22 cellular contexts compared by ENCODE assay signal in genomic region chr2:231295363-231295655, GRCh38.
DNase-seq lines count a peak whose midpoint lies in the region; ATAC-seq and TF ChIP-seq lines count a peak whose summit lies in the region.
"Had no signal": no experiment of that assay in that cellular context is flagged by ENCODE, and none has a peak within 500 bp of the region (broad histone marks: within the 10 kb centered on the region; RNA-seq: fewer than 3 reads in every experiment).

No MANE protein-coding gene starts in this region.

- no peak overlapping the region for H3K4me3 Mint-ChIP-seq in activated naive CD8-positive, alpha-beta T cell
- H3K4me3 Mint-ChIP-seq in activated naive CD8-positive, alpha-beta T cell treated with anti-CD3 and anti-CD28 coated beads, Interleukin-2, amount 50 U/mL, for 24 hours, result no peak overlapping the region
- H3K4me3 Mint-ChIP-seq in dendritic cell treated with granulocyte-macrophage colony-stimulating factor and Interleukin-4, amounts not matched to agents 40 ng/mL and 50 ng/mL, for 4 days, result no peak overlapping the region
- no peak overlapping the region for H3K4me3 Mint-ChIP-seq in stimulated activated naive B cell treated with anti-CD40 and anti-IgM and Interleukin-4, amounts not matched to agents 10 μg/mL and 1 μg/mL and 100 μg/mL, for 72 hours
- H3K4me3 Mint-ChIP-seq: CD4-positive, CD25-positive, alpha-beta regulatory T cell had no signal

- H3K36me3 Mint-ChIP-seq in activated naive CD8-positive, alpha-beta T cell, result peaks cover 4% of the 10 kb centered on the region
- peaks cover 3% of the 10 kb centered on the region for H3K36me3 Mint-ChIP-seq in activated naive CD8-positive, alpha-beta T cell treated with anti-CD3 and anti-CD28 coated beads, Interleukin-2, amount 50 U/mL, for 24 hours (ENCODE audit: low read depth)
- H3K36me3 Mint-ChIP-seq in dendritic cell treated with granulocyte-macrophage colony-stimulating factor and Interleukin-4, amounts not matched to agents 40 ng/mL and 50 ng/mL, for 4 days (ENCODE audit: low read depth), result no peaks in the 10 kb centered on the region
- H3K36me3 Mint-ChIP-seq in stimulated activated naive B cell treated with anti-CD40 and anti-IgM and Interleukin-4, amounts not matched to agents 10 μg/mL and 1 μg/mL and 100 μg/mL, for 72 hours, result peaks cover 16 to 20% of the 10 kb centered on the region in 2 donors
- H3K36me3 Mint-ChIP-seq: CD4-positive, CD25-positive, alpha-beta regulatory T cell had no signal

- H3K4me1 Mint-ChIP-seq in activated naive CD8-positive, alpha-beta T cell (ENCODE audit: low read depth), result no peaks in the 10 kb centered on the region
- peaks cover 9% of the 10 kb centered on the region for H3K4me1 Mint-ChIP-seq in activated naive CD8-positive, alpha-beta T cell treated with anti-CD3 and anti-CD28 coated beads, Interleukin-2, amount 50 U/mL, for 24 hours
- H3K4me1 Mint-ChIP-seq in dendritic cell treated with granulocyte-macrophage colony-stimulating factor and Interleukin-4, amounts not matched to agents 40 ng/mL and 50 ng/mL, for 4 days (ENCODE audit: low read depth), result peaks cover 49% of the 10 kb centered on the region
- peaks cover 35 to 44% of the 10 kb centered on the region in 2 donors for H3K4me1 Mint-ChIP-seq in stimulated activated naive B cell treated with anti-CD40 and anti-IgM and Interleukin-4, amounts not matched to agents 10 μg/mL and 1 μg/mL and 100 μg/mL, for 72 hours
- H3K4me1 Mint-ChIP-seq: CD4-positive, CD25-positive, alpha-beta regulatory T cell had no signal

- H3K9me3 Mint-ChIP-seq in activated naive CD8-positive, alpha-beta T cell (ENCODE audit: low read depth), result no peaks in the 10 kb centered on the region
- no peaks in the 10 kb centered on the region for H3K9me3 Mint-ChIP-seq in activated naive CD8-positive, alpha-beta T cell treated with anti-CD3 and anti-CD28 coated beads, Interleukin-2, amount 50 U/mL, for 24 hours
- H3K9me3 Mint-ChIP-seq in dendritic cell treated with granulocyte-macrophage colony-stimulating factor and Interleukin-4, amounts not matched to agents 40 ng/mL and 50 ng/mL, for 4 days, result no peaks in the 10 kb centered on the region
- no peaks in the 10 kb centered on the region for H3K9me3 Mint-ChIP-seq in stimulated activated naive B cell treated with anti-CD40 and anti-IgM and Interleukin-4, amounts not matched to agents 10 μg/mL and 1 μg/mL and 100 μg/mL, for 72 hours
- H3K9me3 Mint-ChIP-seq: CD4-positive, CD25-positive, alpha-beta regulatory T cell had no signal

- 91 to 93% methylated on average over 8 of the region's 8 CpGs for WGBS in thyroid gland, 2 donors

- no peak for TF ChIP-seq POLR2A in thyroid gland (IDR thresholded peaks at IDR 0.05)

- H3K4me3 ChIP-seq in HL-60 (replicated peaks; ENCODE audit: insufficient read depth, low read length), result no peak overlapping the region
- H3K4me3 ChIP-seq in thyroid gland (replicated peaks in 1 of 3), result no peak overlapping the region
- H3K4me3 ChIP-seq: MG63 had no signal

- TF ChIP-seq CTCF in HL-60 (IDR thresholded peaks at IDR 0.05; ENCODE audit: insufficient read depth, low read length) (no peak), thyroid gland (IDR thresholded peaks at IDR 0.05) (no peak)

- no peaks in the 10 kb centered on the region for H3K9me3 ChIP-seq in thyroid gland
- H3K9me3 ChIP-seq: BE2C, MG63 had no signal

- H3K27ac Mint-ChIP-seq in activated naive CD8-positive, alpha-beta T cell, result peak overlapping the region; percentile 28
- no peak overlapping the region for H3K27ac Mint-ChIP-seq in activated naive CD8-positive, alpha-beta T cell treated with anti-CD3 and anti-CD28 coated beads, Interleukin-2, amount 50 U/mL, for 24 hours
- peak overlapping the region; percentile 64 for H3K27ac Mint-ChIP-seq in dendritic cell treated with granulocyte-macrophage colony-stimulating factor and Interleukin-4, amounts not matched to agents 40 ng/mL and 50 ng/mL, for 4 days
- H3K27ac Mint-ChIP-seq in stimulated activated naive B cell treated with anti-CD40 and anti-IgM and Interleukin-4, amounts not matched to agents 10 μg/mL and 1 μg/mL and 100 μg/mL, for 72 hours, result peak overlapping the region; percentile 74

- intact Hi-C loops in dendritic cell treated with granulocyte-macrophage colony-stimulating factor and Interleukin-4, amounts not matched to agents 40 ng/mL and 50 ng/mL, for 4 days (cut with micrococcal nuclease), result loop anchor here (5.0 kb wide), 2 partner anchors 68 to 107 kb away; no protein-coding TSS in a partner anchor
- intact Hi-C loops in thyroid gland (cut with DNase I), result no loop called here

- ATAC-seq in activated naive CD8-positive, alpha-beta T cell treated with anti-CD3 and anti-CD28 coated beads, Interleukin-2, amount 50 U/mL, for 24 hours, result no peak
- ATAC-seq in stimulated activated naive B cell treated with anti-CD40 and anti-IgM and Interleukin-4, amounts not matched to agents 10 μg/mL and 1 μg/mL and 100 μg/mL, for 72 hours (replicated peaks), result no peak
- ATAC-seq: HCT116, Panc1 had no signal

- H3K27me3 ChIP-seq in HL-60 (ENCODE audit: insufficient read depth, poor library complexity, severe bottlenecking) (no peaks in the 10 kb centered on the region), thyroid gland (no peaks in the 10 kb centered on the region)
- H3K27me3 ChIP-seq: BE2C, MG63 had no signal

- H3K27ac ChIP-seq in HL-60 (replicated peaks) (peak overlapping the region; percentile 68), thyroid gland (no peak overlapping the region)
- H3K27ac ChIP-seq: 22Rv1, RWPE1 had no signal

- no peak for DNase-seq in activated naive CD8-positive, alpha-beta T cell treated with anti-CD3 and anti-CD28 coated beads, Interleukin-2, amount 50 U/mL, for 24 hours
- DNase-seq in HL-60 (ENCODE audit: low read depth in 1 of 2, low spot score in 1 of 2) (peak in 1 of 2 experiments; percentile 35), DMS153 (lab: John Stamatoyannopoulos, UW) (no peak), thyroid gland (no peak)
- DNase-seq in stimulated activated naive B cell treated with anti-CD40 and anti-IgM and Interleukin-4, amounts not matched to agents 10 μg/mL and 1 μg/mL and 100 μg/mL, for 72 hours, result no peak
- no peak for DNase-seq in effector CD4-positive, alpha-beta T cell
- DNase-seq: BE2C; CD4-positive, CD25-positive, alpha-beta regulatory T cell; KBM-7; MG63; NCI-H1694; NCI-H2029 treated with DMSO at 0.1 percent for 48 hours; NCI-H2227 treated with DMSO at 0.1 percent for 48 hours; NCI-H510A; NCI-H69; SHP77 treated with DMSO at 0.1 percent for 48 hours had no signal

- no peaks in the 10 kb centered on the region for H3K4me1 ChIP-seq in thyroid gland

- no peaks in the 10 kb centered on the region for H3K27me3 Mint-ChIP-seq in activated naive CD8-positive, alpha-beta T cell
- no peaks in the 10 kb centered on the region for H3K27me3 Mint-ChIP-seq in activated naive CD8-positive, alpha-beta T cell treated with anti-CD3 and anti-CD28 coated beads, Interleukin-2, amount 50 U/mL, for 24 hours
- H3K27me3 Mint-ChIP-seq in dendritic cell treated with granulocyte-macrophage colony-stimulating factor and Interleukin-4, amounts not matched to agents 40 ng/mL and 50 ng/mL, for 4 days, result peaks cover 3% of the 10 kb centered on the region
- H3K27me3 Mint-ChIP-seq in stimulated activated naive B cell treated with anti-CD40 and anti-IgM and Interleukin-4, amounts not matched to agents 10 μg/mL and 1 μg/mL and 100 μg/mL, for 72 hours, result no peaks in the 10 kb centered on the region

- peaks cover 0 to 7% of the 10 kb centered on the region in 2 donors for H3K36me3 ChIP-seq in thyroid gland
- H3K36me3 ChIP-seq: MG63 had no signal
